12 cellular contexts compared by ENCODE assay signal in genomic region chr5:10329808-10330481, GRCh38. TPM values are rescaled to one million over a fixed set of nuclear protein-coding genes. Genes with fewer than 3 reads are reported as not detected.
DNase-seq lines count a peak whose midpoint lies in the region; TF ChIP-seq lines count a peak whose summit lies in the region.
"Had no signal": no experiment of that assay in that cellular context is flagged by ENCODE, and none has a peak within 500 bp of the region (broad histone marks: within the 10 kb centered on the region; RNA-seq: fewer than 3 reads in every experiment).

No MANE protein-coding gene starts in this region.

- H3K4ac ChIP-seq in mesenchymal stem cell (ENCODE audit: low read depth in 1 of 2, low read length in 2 of 2), result no peak overlapping the region

- H2BK120ac ChIP-seq in mesenchymal stem cell (ENCODE audit: low read depth, low read length), result no peak overlapping the region

- peak; percentile 13 for DNase-seq in activated CD8-positive, alpha-beta memory T cell treated with anti-CD3 and anti-CD28 coated beads for 24 hours
- no peak for DNase-seq in activated CD8-positive, alpha-beta memory T cell treated with anti-CD3 and anti-CD28 coated beads, Interleukin-2, amount 50 U/mL, for 4 hours
- DNase-seq in dorsolateral prefrontal cortex (peak in 2 of 10 donors; percentile 27 to 59), mesenchymal stem cell (peak; percentile 54), vagina (ENCODE audit: extremely low spot score in 2 of 2) (peak in 1 of 2 donors; percentile 58), LoVo (ENCODE audit: low spot score) (no peak)
- no peak for DNase-seq in activated T-cell treated with anti-CD3 and anti-CD28 coated beads, Interleukin-2, amount 50 U/mL, for 1 hour
- DNase-seq in activated CD4-positive, alpha-beta T cell treated with anti-CD3 and anti-CD28 coated beads, Interleukin-2, amount 10 ng/mL, durations not matched to agents 24 days and 14 days, result no peak
- DNase-seq: activated CD4-positive, CD25-positive, alpha-beta regulatory T cell; activated naive CD8-positive, alpha-beta T cell treated with anti-CD3 and anti-CD28 coated beads for 36 hours; NCI-H1048; Peyer's patch had no signal

- no peak overlapping the region for H3K27ac Mint-ChIP-seq in activated CD4-positive, alpha-beta T cell treated with anti-CD3 and anti-CD28 coated beads, Interleukin-2, amount 10 ng/mL, durations not matched to agents 24 days and 14 days
- H3K27ac Mint-ChIP-seq: activated naive CD8-positive, alpha-beta T cell treated with anti-CD3 and anti-CD28 coated beads for 36 hours had no signal

- TF ChIP-seq POLR2A in vagina (IDR thresholded peaks at IDR 0.05), result no peak

- no peaks in the 10 kb centered on the region for H3K9me3 Mint-ChIP-seq in activated CD4-positive, alpha-beta T cell treated with anti-CD3 and anti-CD28 coated beads, Interleukin-2, amount 10 ng/mL, durations not matched to agents 24 days and 14 days
- H3K9me3 Mint-ChIP-seq: activated naive CD8-positive, alpha-beta T cell treated with anti-CD3 and anti-CD28 coated beads for 36 hours had no signal

- H3K4me2 ChIP-seq in mesenchymal stem cell (ENCODE audit: low read length, poor library complexity, severe bottlenecking), result no peak overlapping the region

- no peak overlapping the region for H3K14ac ChIP-seq in mesenchymal stem cell (ENCODE audit: low read length in 2 of 2)

- no peaks in the 10 kb centered on the region for H3K79me1 ChIP-seq in mesenchymal stem cell (replicated peaks; ENCODE audit: low read length, poor library complexity, severe bottlenecking)

- H4K91ac ChIP-seq in mesenchymal stem cell (ENCODE audit: low read length), result peak overlapping the region; percentile 19

- H3K36me3 ChIP-seq in mesenchymal stem cell (ENCODE audit: control insufficient read depth in 1 of 2, insufficient read depth in 2 of 2, low read depth in 1 of 2, low read length in 2 of 2) (no peaks in the 10 kb centered on the region), vagina (no peaks in the 10 kb centered on the region)
- H3K36me3 ChIP-seq: Peyer's patch had no signal

- H3K23ac ChIP-seq in mesenchymal stem cell (ENCODE audit: low read length in 2 of 2), result no peak overlapping the region

- H3K4me1 ChIP-seq in mesenchymal stem cell (ENCODE audit: control insufficient read depth, insufficient read depth, low read depth, low read length), result peaks cover 8% of the 10 kb centered on the region
- peaks cover 53% of the 10 kb centered on the region for H3K4me1 ChIP-seq in vagina

- H2BK12ac ChIP-seq in mesenchymal stem cell (ENCODE audit: low read length in 2 of 2), result no peak overlapping the region

- peak overlapping the region; percentile 51 for H3K9ac ChIP-seq in mesenchymal stem cell (ENCODE audit: low read length)

- H3K9me3 ChIP-seq in mesenchymal stem cell (ENCODE audit: control insufficient read depth, low read length), result no peaks in the 10 kb centered on the region
- no peaks in the 10 kb centered on the region for H3K9me3 ChIP-seq in vagina
- H3K9me3 ChIP-seq: Peyer's patch had no signal

- H3K4me3 ChIP-seq in dorsolateral prefrontal cortex (no peak overlapping the region), mesenchymal stem cell (ENCODE audit: insufficient read depth in 1 of 2, low read depth in 1 of 2, low read length in 2 of 2) (peak overlapping the region in 1 of 2 experiments; percentile 57), vagina (no peak overlapping the region)
- H3K4me3 ChIP-seq: Peyer's patch had no signal

- H3K36me3 Mint-ChIP-seq in activated CD4-positive, alpha-beta T cell treated with anti-CD3 and anti-CD28 coated beads, Interleukin-2, amount 10 ng/mL, durations not matched to agents 24 days and 14 days (ENCODE audit: low read depth), result no peaks in the 10 kb centered on the region
- H3K36me3 Mint-ChIP-seq: activated naive CD8-positive, alpha-beta T cell treated with anti-CD3 and anti-CD28 coated beads for 36 hours had no signal

- H3K27ac ChIP-seq in dorsolateral prefrontal cortex, result peak overlapping the region in 46 of 59 donors; percentile 1 to 75 (median 53)
- H3K27ac ChIP-seq in mesenchymal stem cell (ENCODE audit: low read length, poor library complexity, severe bottlenecking), result no peak overlapping the region
- peak overlapping the region; percentile 4 for H3K27ac ChIP-seq in vagina

- TF ChIP-seq CTCF in dorsolateral prefrontal cortex (IDR thresholded peaks at IDR 0.05 in 54 of 56, conservative IDR thresholded peaks at IDR 0.05 in 2 of 56; ENCODE audit: low read depth in 1 of 56, partially characterized antibody in 56 of 56) (no peak), vagina (IDR thresholded peaks at IDR 0.05) (no peak)

- WGBS in mesenchymal stem cell, result 87% methylated on average over 7 of the region's 7 CpGs

- no peak overlapping the region for H3K18ac ChIP-seq in mesenchymal stem cell (ENCODE audit: low read depth in 1 of 2, low read length in 2 of 2)

- H4K8ac ChIP-seq in mesenchymal stem cell (ENCODE audit: low read length), result peak overlapping the region; percentile 32

- H2BK15ac ChIP-seq in mesenchymal stem cell (ENCODE audit: low read depth, poor library complexity, severe bottlenecking), result no peak overlapping the region

- H3K27me3 ChIP-seq in dorsolateral prefrontal cortex (no peaks in the 10 kb centered on the region), mesenchymal stem cell (ENCODE audit: control insufficient read depth in 1 of 2, insufficient read depth in 1 of 2, low read length in 2 of 2) (peaks cover 5% of the 10 kb centered on the region in 2 experiments), vagina (no peaks in the 10 kb centered on the region)
- H3K27me3 ChIP-seq: Peyer's patch had no signal

- peaks cover 4% of the 10 kb centered on the region for H3K4me1 Mint-ChIP-seq in activated CD4-positive, alpha-beta T cell treated with anti-CD3 and anti-CD28 coated beads, Interleukin-2, amount 10 ng/mL, durations not matched to agents 24 days and 14 days

- no peak overlapping the region for H2BK5ac ChIP-seq in mesenchymal stem cell (ENCODE audit: low read depth, low read length, poor library complexity, severe bottlenecking)

- no peak overlapping the region for H2AFZ ChIP-seq in mesenchymal stem cell (ENCODE audit: low read depth, low read length)

- H3K27me3 Mint-ChIP-seq in activated CD4-positive, alpha-beta T cell treated with anti-CD3 and anti-CD28 coated beads, Interleukin-2, amount 10 ng/mL, durations not matched to agents 24 days and 14 days, result peaks cover 55% of the 10 kb centered on the region

- H2AK5ac ChIP-seq in mesenchymal stem cell (ENCODE audit: low read length, severe bottlenecking), result no peak overlapping the region

- H3K4me3 Mint-ChIP-seq in activated CD4-positive, alpha-beta T cell treated with anti-CD3 and anti-CD28 coated beads, Interleukin-2, amount 10 ng/mL, durations not matched to agents 24 days and 14 days, result no peak overlapping the region
- H3K4me3 Mint-ChIP-seq: activated naive CD8-positive, alpha-beta T cell treated with anti-CD3 and anti-CD28 coated beads for 36 hours had no signal

- intact Hi-C loops in dorsolateral prefrontal cortex (cut with DNase I) (no loop called here), vagina (cut with DNase I) (no loop called here)
- intact Hi-C loops in activated CD4-positive, alpha-beta T cell treated with anti-CD3 and anti-CD28 coated beads, Interleukin-2, amount 10 ng/mL, durations not matched to agents 24 days and 14 days (cut with micrococcal nuclease), result no loop called here

RNA-seq across cellular contexts. Expression of gene CMBL, which starts 22.2 kb away (rescaled TPM):
- total RNA-seq in dorsolateral prefrontal cortex, result 10 to 100 TPM; 16.2 to 42.6 (median 28.5) TPM
- polyA plus RNA-seq in mesenchymal stem cell (2013, experiment 1 of 2), result 18.7 TPM
- 18.7 TPM for polyA plus RNA-seq in mesenchymal stem cell (2013, experiment 2 of 2)
- total RNA-seq in vagina, result 5.9 TPM
- 0.35 and 2.0 TPM in 2 replicates for total RNA-seq in activated CD4-positive, alpha-beta T cell treated with anti-CD3 and anti-CD28 coated beads, Interleukin-2, amount 10 ng/mL, durations not matched to agents 24 days and 14 days

RNA-seq across cellular contexts. Expression of gene MARCHF6, which starts 23.6 kb away (rescaled TPM):
- total RNA-seq in dorsolateral prefrontal cortex (100 to 1,000 TPM; 195 to 408 (median 303) TPM), vagina (68.8 TPM)
- polyA plus RNA-seq in mesenchymal stem cell (2013, experiment 1 of 2), result 39.0 TPM
- polyA plus RNA-seq in mesenchymal stem cell (2013, experiment 2 of 2), result 39.1 TPM
- total RNA-seq in activated CD4-positive, alpha-beta T cell treated with anti-CD3 and anti-CD28 coated beads, Interleukin-2, amount 10 ng/mL, durations not matched to agents 24 days and 14 days, result 106 and 113 TPM in 2 replicates

Comparison
In these comparisons a context has a peak if more than half of its experiments do, and no peak if none do; other contexts are left out.
1. DNase-seq: peak in activated CD8-positive, alpha-beta memory T cell treated with anti-CD3 and anti-CD28 coated beads for 24 hours (single experiment) and mesenchymal stem cell (single experiment); none in activated CD8-positive, alpha-beta memory T cell treated with anti-CD3 and anti-CD28 coated beads, Interleukin-2, amount 50 U/mL, for 4 hours (single experiment), LoVo (single experiment), activated T-cell treated with anti-CD3 and anti-CD28 coated beads, Interleukin-2, amount 50 U/mL, for 1 hour (single experiment) and activated CD4-positive, alpha-beta T cell treated with anti-CD3 and anti-CD28 coated beads, Interleukin-2, amount 10 ng/mL, durations not matched to agents 24 days and 14 days (single experiment).